ENCODE assay signal across 8 cellular contexts in genomic region chr7:23357190-23358093, GRCh38. TPM values are rescaled to one million over a fixed set of nuclear protein-coding genes. Genes with fewer than 3 reads are reported as not detected.
DNase-seq lines count a peak whose midpoint lies in the region; ATAC-seq and TF ChIP-seq lines count a peak whose summit lies in the region.

No MANE protein-coding gene starts in this region.

- H2AFZ ChIP-seq in OCI-LY1 (ENCODE audit: low read length), result no peak overlapping the region

- H4K20me1 ChIP-seq in OCI-LY1 (ENCODE audit: insufficient read depth, low read length), result no peaks in the 10 kb centered on the region

- H3K27me3 Mint-ChIP-seq in stimulated activated naive CD8-positive, alpha-beta T cell treated with anti-CD3 and anti-CD28 coated beads, Interleukin-15, amount 100 ng/mL, for 72 hours, result peaks cover 29% of the 10 kb centered on the region

- H3K79me2 ChIP-seq in OCI-LY1 (ENCODE audit: insufficient read depth, low read length), result no peaks in the 10 kb centered on the region; the same call in 1 of the 2 replicates

- peaks cover 68% of the 10 kb centered on the region for H3K4me1 ChIP-seq in OCI-LY1 (ENCODE audit: insufficient read depth, low read length, severe bottlenecking)

- peak overlapping the region; percentile 87 for H3K27ac ChIP-seq in OCI-LY1 (ENCODE audit: low read depth, low read length, poor library complexity, severe bottlenecking)
- no peak overlapping the region for H3K27ac ChIP-seq in WERI-Rb-1

- H3K4me1 Mint-ChIP-seq in stimulated activated naive CD8-positive, alpha-beta T cell treated with anti-CD3 and anti-CD28 coated beads, Interleukin-15, amount 100 ng/mL, for 72 hours, result peaks cover 32% of the 10 kb centered on the region

- DNase-seq in NCI-H146 (lab: John Stamatoyannopoulos, UW) (peak; percentile 8), NCI-H146 treated with DMSO at 0.1 percent for 48 hours (lab: John Stamatoyannopoulos, UW; ENCODE audit: unreplicated experiment) (no peak), Right ventricle myocardium inferior (ENCODE audit: missing footprints) (no peak), WERI-Rb-1 (no peak)
- no peak for DNase-seq in stimulated activated naive CD8-positive, alpha-beta T cell treated with anti-CD3 and anti-CD28 coated beads, Interleukin-15, amount 100 ng/mL, for 72 hours

- peak overlapping the region; percentile 26 for H3K4me2 ChIP-seq in OCI-LY1 (ENCODE audit: low read length)

- ATAC-seq in GM21825 (IDR thresholded peaks at IDR 0.05; ENCODE audit: unreplicated experiment) (peak; percentile 70), esophagus mucosa (peak; percentile 51), Right ventricle myocardium inferior (no peak)
- peak; percentile 68 for ATAC-seq in stimulated activated naive CD8-positive, alpha-beta T cell treated with anti-CD3 and anti-CD28 coated beads, Interleukin-15, amount 100 ng/mL, for 72 hours

- H3K4me3 ChIP-seq in OCI-LY1 (ENCODE audit: low read depth, low read length, poor library complexity, severe bottlenecking) (no peak overlapping the region), WERI-Rb-1 (ENCODE audit: low read depth, low read length) (no peak overlapping the region)

- peak overlapping the region in 1 of 2 donors; percentile 33 for H3K27ac Mint-ChIP-seq in stimulated activated naive CD8-positive, alpha-beta T cell treated with anti-CD3 and anti-CD28 coated beads, Interleukin-15, amount 100 ng/mL, for 72 hours

- H3F3A ChIP-seq in OCI-LY1 (ENCODE audit: insufficient read depth, low read length), result no peaks in the 10 kb centered on the region

- TF ChIP-seq CTCF in OCI-LY1 (IDR thresholded peaks at IDR 0.05; ENCODE audit: low read length) (peak; percentile 72), WERI-Rb-1 (IDR thresholded peaks at IDR 0.05; ENCODE audit: low read depth, low read length) (no peak)

- intact Hi-C loops in Right ventricle myocardium inferior (cut with DNase I), result no loop called here

- H3K36me3 ChIP-seq in OCI-LY1 (ENCODE audit: insufficient read depth, low read length) (peaks cover 34% of the 10 kb centered on the region), WERI-Rb-1 (peaks cover 11% of the 10 kb centered on the region)

- H3K9me2 ChIP-seq in OCI-LY1 (ENCODE audit: low read depth, low read length), result no peaks in the 10 kb centered on the region

- peaks cover 0 to 7% of the 10 kb centered on the region in 2 donors for H3K9me3 Mint-ChIP-seq in stimulated activated naive CD8-positive, alpha-beta T cell treated with anti-CD3 and anti-CD28 coated beads, Interleukin-15, amount 100 ng/mL, for 72 hours

- peak overlapping the region; percentile 42 for H3K9ac ChIP-seq in OCI-LY1 (ENCODE audit: low read length)

- H3K27me3 ChIP-seq in OCI-LY1 (ENCODE audit: insufficient read depth, low read length) (no peaks in the 10 kb centered on the region), WERI-Rb-1 (ENCODE audit: insufficient read depth, low read depth, severe bottlenecking) (no peaks in the 10 kb centered on the region)

- H3K9me3 ChIP-seq in OCI-LY1 (ENCODE audit: low read length) (peaks cover 6% of the 10 kb centered on the region), WERI-Rb-1 (ENCODE audit: severe bottlenecking) (no peaks in the 10 kb centered on the region)

- H3K4me3 Mint-ChIP-seq in stimulated activated naive CD8-positive, alpha-beta T cell treated with anti-CD3 and anti-CD28 coated beads, Interleukin-15, amount 100 ng/mL, for 72 hours, result peak overlapping the region in 1 of 2 donors; percentile 19

RNA-seq across cellular contexts. Expression of gene MALSU1, which starts 58.3 kb away (rescaled TPM):
- 36.7 TPM for total RNA-seq in esophagus mucosa
- 119 TPM for total RNA-seq in Right ventricle myocardium inferior
